In genomic region chr9:130042931-130043653, GRCh38 we compare ENCODE assay signal across 8 cellular contexts. TPM values are rescaled to one million over a fixed set of nuclear protein-coding genes. Genes with fewer than 3 reads are reported as not detected.
A peak's percentile ranks its signal among the peaks of the same experiment; 100 is the strongest.
DNase-seq lines count a peak whose midpoint lies in the region; ATAC-seq and TF ChIP-seq lines count a peak whose summit lies in the region.

FNBP1 (minus strand) TSS chr9:130043189; CDS start chr9:130042975, 214 bp downstream.

- H3K27ac Mint-ChIP-seq in CD4-positive, alpha-beta memory T cell: peak within 1 kb of the TSS; percentile 96 to 99 (median 99)
- H3K27ac Mint-ChIP-seq in T-helper 17 cell: peak within 1 kb of the TSS; percentile 100
- peak within 1 kb of the TSS; percentile 94 for H3K27ac Mint-ChIP-seq in type B pancreatic cell

- peaks cover 41% of the 10 kb centered on the region for H3K4me1 ChIP-seq in CD4-positive, alpha-beta memory T cell (ENCODE audit: insufficient read depth, low read length)

- H3K4me3 ChIP-seq in CD4-positive, alpha-beta memory T cell (ENCODE audit: low read length in 2 of 2): peak within 1 kb of the TSS; percentile 89
- peak within 1 kb of the TSS; percentile 78 for H3K4me3 ChIP-seq in MG63

- POLR2A ChIA-PET in CD4-positive, alpha-beta memory T cell (lab: Charles Lee; ENCODE audit: partially characterized antibody): interaction anchor here (0.8 to 13.5 kb wide), 22 partner anchors 9 to 240 kb away, joined by 3 to 392 read pairs (median 8); partner anchors contain the start of genes C9orf78, GPR107, TOR1B and USP20

- H3K27me3 ChIP-seq in CD4-positive, alpha-beta memory T cell (ENCODE audit: insufficient read depth, low read length): no peaks in the 10 kb centered on the region
- no peaks in the 10 kb centered on the region for H3K27me3 ChIP-seq in MG63

- H3K36me3 ChIP-seq in CD4-positive, alpha-beta memory T cell (ENCODE audit: insufficient read depth, low read length): no peaks in the 10 kb centered on the region
- H3K36me3 ChIP-seq in MG63: no peaks in the 10 kb centered on the region

- peaks cover 0 to 29% of the 10 kb centered on the region in 2 donors for H3K36me3 Mint-ChIP-seq in CD4-positive, alpha-beta memory T cell
- peaks cover 4% of the 10 kb centered on the region for H3K36me3 Mint-ChIP-seq in T-helper 17 cell (ENCODE audit: low read depth)
- H3K36me3 Mint-ChIP-seq in type B pancreatic cell: no peaks in the 10 kb centered on the region

- intact Hi-C loops in CD4-positive, alpha-beta memory T cell (cut with micrococcal nuclease): loop anchor here (1.0 to 5.0 kb wide), 3 partner anchors 10 to 157 kb away; partner anchors contain the start of gene GPR107
- intact Hi-C loops in left cardiac atrium (cut with DNase I) (loop anchor here in 1 of 2 donors (5.0 kb wide), 1 partner anchor 156 kb away; no protein-coding TSS in a partner anchor), posterior vena cava (cut with DNase I) (no loop called here)

- H3K27me3 Mint-ChIP-seq in CD4-positive, alpha-beta memory T cell: no peaks in the 10 kb centered on the region
- H3K27me3 Mint-ChIP-seq in T-helper 17 cell (no peaks in the 10 kb centered on the region), type B pancreatic cell (peaks cover 5% of the 10 kb centered on the region)

- CTCF ChIA-PET in CD4-positive, alpha-beta memory T cell (lab: Charles Lee; ENCODE audit: partially characterized antibody): interaction anchor here (5.8 kb wide), 1 partner anchor 157 kb away, joined by 38 read pairs; no protein-coding TSS in a partner anchor

- peaks cover 0 to 2% (median 0%) of the 10 kb centered on the region in 8 donors for H3K9me3 Mint-ChIP-seq in CD4-positive, alpha-beta memory T cell
- no peaks in the 10 kb centered on the region for H3K9me3 Mint-ChIP-seq in type B pancreatic cell

- no peaks in the 10 kb centered on the region for H3K9me3 ChIP-seq in CD4-positive, alpha-beta memory T cell (ENCODE audit: control insufficient read depth in 1 of 2, low read length in 2 of 2)
- H3K9me3 ChIP-seq in MG63 (no peaks in the 10 kb centered on the region), T-helper 17 cell (ENCODE audit: control insufficient read depth, low read length, poor library complexity, severe bottlenecking) (no peaks in the 10 kb centered on the region)

- ATAC-seq in GM19455 (IDR thresholded peaks at IDR 0.05; ENCODE audit: unreplicated experiment) (peak; percentile 37), T-helper 17 cell (peak; percentile 72), left cardiac atrium (peak; percentile 95 to 96)

- no peak for TF ChIP-seq CTCF in type B pancreatic cell (conservative IDR thresholded peaks at IDR 0.05)

- H3K27ac ChIP-seq in CD4-positive, alpha-beta memory T cell (ENCODE audit: low read depth, low read length): peak within 1 kb of the TSS; percentile 95

- peak; percentile 82 to 88 (median 84) for DNase-seq in CD4-positive, alpha-beta memory T cell
- DNase-seq in MG63 (peak; percentile 75), T-helper 17 cell (peak; percentile 70 to 83 (median 78)), amniotic epithelial cell (ENCODE audit: low read depth) (peak; percentile 65), left cardiac atrium (peak; percentile 82), posterior vena cava (ENCODE audit: low spot score) (peak; percentile 94), type B pancreatic cell (ENCODE audit: extremely low spot score, unreplicated experiment) (peak; percentile 84)

- H3K4me3 Mint-ChIP-seq in CD4-positive, alpha-beta memory T cell: peak within 1 kb of the TSS; percentile 98 to 100 (median 99)
- H3K4me3 Mint-ChIP-seq in T-helper 17 cell (peak within 1 kb of the TSS; percentile 99), type B pancreatic cell (peak within 1 kb of the TSS; percentile 99)

- peaks cover 32 to 68% (median 43%) of the 10 kb centered on the region in 4 donors for H3K4me1 Mint-ChIP-seq in CD4-positive, alpha-beta memory T cell
- peaks cover 46% of the 10 kb centered on the region for H3K4me1 Mint-ChIP-seq in T-helper 17 cell
- peaks cover 40% of the 10 kb centered on the region for H3K4me1 Mint-ChIP-seq in type B pancreatic cell (ENCODE audit: unreplicated experiment)

RNA-seq across cellular contexts. Expression of gene FNBP1, which starts in this region (rescaled TPM):
- total RNA-seq in CD4-positive, alpha-beta memory T cell: 100 to 1,000 TPM; 197 to 202 TPM
- polyA plus RNA-seq in CD4-positive, alpha-beta memory T cell: 100 to 1,000 TPM; 143 to 165 TPM
- total RNA-seq in MG63 (2014; rRNA removed; shearing (Covaris generic); ENCODE audit: low replicate concordance): 18.9 and 28.1 TPM in 2 replicates
- total RNA-seq in T-helper 17 cell (100 to 1,000 TPM; 219 to 221 TPM), left cardiac atrium (10 to 100 TPM; 27.7 to 29.0 TPM), posterior vena cava (100 to 1,000 TPM; 116 to 165 TPM), type B pancreatic cell (ENCODE audit: low replicate concordance) (38.6 and 54.1 TPM in 2 replicates)

Comparison
In these comparisons a context has a peak if more than half of its experiments do, and no peak if none do; other contexts are left out.
1. Peak in every context shown above with its lines: DNase-seq, ATAC-seq, H3K4me3 ChIP-seq and H3K27ac ChIP-seq.
2. ATAC-seq: peak in every context shown above with its lines; median percentile 96 in left cardiac atrium; 72 in T-helper 17 cell; 37 in GM19455.